ENCODE assay signal across 15 cellular contexts in the genomic region with DNA sequence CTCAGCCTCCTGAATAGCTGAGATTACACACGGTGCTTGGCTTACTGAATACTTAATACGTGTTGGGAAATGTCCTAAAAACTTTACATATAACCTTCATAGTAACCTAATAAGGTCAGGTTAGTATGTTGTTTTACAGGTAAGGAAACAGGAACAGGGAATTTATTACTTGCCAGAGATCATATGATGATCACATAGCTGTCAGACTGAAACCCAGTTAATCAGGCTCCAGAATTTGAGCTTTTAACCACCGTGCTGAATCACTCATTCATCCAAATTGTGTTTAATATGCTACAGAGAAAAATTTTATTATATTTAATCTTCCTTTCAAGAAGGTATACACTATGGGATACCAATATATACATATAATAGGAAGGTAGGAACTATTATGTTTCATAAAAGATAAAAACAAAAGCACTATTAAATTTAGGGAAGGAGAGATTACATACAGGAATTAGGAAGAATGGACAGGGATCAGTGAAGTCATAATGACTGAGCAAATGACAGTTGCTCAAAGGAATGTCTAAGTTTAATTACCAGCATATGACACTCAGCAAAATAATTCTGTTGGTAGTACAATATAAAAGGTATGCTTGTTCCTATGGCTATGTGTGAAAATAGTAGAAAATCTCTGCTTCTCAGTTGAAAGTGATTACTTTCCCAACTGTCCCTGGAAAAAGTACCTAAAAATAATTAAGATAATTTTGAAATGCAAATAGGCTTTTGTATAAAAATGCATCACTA. TPM values are rescaled to one million over a fixed set of nuclear protein-coding genes. Genes with fewer than 3 reads are reported as not detected.
DNase-seq lines count a peak whose midpoint lies in the region; ATAC-seq and TF ChIP-seq lines count a peak whose summit lies in the region.
"Had no signal": no experiment of that assay in that cellular context is flagged by ENCODE, and none has a peak within 500 bp of the region (broad histone marks: within the 10 kb centered on the region; RNA-seq: fewer than 3 reads in every experiment).

No MANE protein-coding gene starts in this region.

- no peaks in the 10 kb centered on the region for H3K27me3 Mint-ChIP-seq in activated CD4-positive, alpha-beta T cell treated with anti-CD3 and anti-CD28 coated beads, Interleukin-2, amount 10 ng/mL, durations not matched to agents 24 days and 14 days
- H3K27me3 Mint-ChIP-seq in naive thymus-derived CD8-positive, alpha-beta T cell, result no peaks in the 10 kb centered on the region
- H3K27me3 Mint-ChIP-seq: activated naive CD4-positive, alpha-beta T cell treated with anti-CD3 and anti-CD28 coated beads, Interleukin-2, amount 10 ng/mL, durations not matched to agents 7 days and 5 days; IgD-negative memory B cell; type B pancreatic cell had no signal

- H3K4me3 ChIP-seq in HEK293 (ENCODE audit: low read depth, low read length), result no peak overlapping the region
- H3K4me3 ChIP-seq: hepatocyte, left lung had no signal

- no peaks in the 10 kb centered on the region for H3K9me3 Mint-ChIP-seq in activated CD4-positive, alpha-beta T cell treated with anti-CD3 and anti-CD28 coated beads, Interleukin-2, amount 10 ng/mL, durations not matched to agents 24 days and 14 days
- H3K9me3 Mint-ChIP-seq in naive thymus-derived CD8-positive, alpha-beta T cell, result no peaks in the 10 kb centered on the region
- H3K9me3 Mint-ChIP-seq: activated naive CD4-positive, alpha-beta T cell treated with anti-CD3 and anti-CD28 coated beads, Interleukin-2, amount 10 ng/mL, durations not matched to agents 7 days and 5 days; CD8-positive, alpha-beta T cell; IgD-negative memory B cell; type B pancreatic cell had no signal

- H3K27ac Mint-ChIP-seq in activated CD4-positive, alpha-beta T cell treated with anti-CD3 and anti-CD28 coated beads, Interleukin-2, amount 10 ng/mL, durations not matched to agents 24 days and 14 days, result no peak overlapping the region
- H3K27ac Mint-ChIP-seq in naive thymus-derived CD8-positive, alpha-beta T cell, result peak overlapping the region in 1 of 10 donors; percentile 68
- H3K27ac Mint-ChIP-seq: activated naive CD4-positive, alpha-beta T cell treated with anti-CD3 and anti-CD28 coated beads, Interleukin-2, amount 10 ng/mL, durations not matched to agents 7 days and 5 days; CD8-positive, alpha-beta T cell; IgD-negative memory B cell; type B pancreatic cell had no signal

- H3K27ac ChIP-seq in HEK293 (ENCODE audit: extremely low read depth, low read depth, low read length), result no peak overlapping the region
- H3K27ac ChIP-seq: hepatocyte, left lung had no signal

- intact Hi-C loops in activated CD4-positive, alpha-beta T cell treated with anti-CD3 and anti-CD28 coated beads, Interleukin-2, amount 10 ng/mL, durations not matched to agents 24 days and 14 days (cut with micrococcal nuclease), result no loop called here

- no peaks in the 10 kb centered on the region for H3K9me3 ChIP-seq in HEK293 (ENCODE audit: control insufficient read depth, insufficient read depth, low read depth, low read length)
- H3K9me3 ChIP-seq: left lung had no signal

- H3K36me3 Mint-ChIP-seq in activated CD4-positive, alpha-beta T cell treated with anti-CD3 and anti-CD28 coated beads, Interleukin-2, amount 10 ng/mL, durations not matched to agents 24 days and 14 days (ENCODE audit: low read depth), result peaks cover 9% of the 10 kb centered on the region
- peaks cover 0 to 44% (median 2%) of the 10 kb centered on the region in 3 donors for H3K36me3 Mint-ChIP-seq in naive thymus-derived CD8-positive, alpha-beta T cell
- H3K36me3 Mint-ChIP-seq: activated naive CD4-positive, alpha-beta T cell treated with anti-CD3 and anti-CD28 coated beads, Interleukin-2, amount 10 ng/mL, durations not matched to agents 7 days and 5 days; type B pancreatic cell had no signal

- CTCF ChIA-PET in HEK293 (lab: Yijun Ruan, JAX), result no interaction called here

- H3K36me3 ChIP-seq in HEK293 (ENCODE audit: control insufficient read depth in 2 of 2, insufficient read depth in 1 of 2, low read length in 2 of 2), result peaks cover 11 to 20% of the 10 kb centered on the region in 2 experiments

- H3K4me3 Mint-ChIP-seq in activated CD4-positive, alpha-beta T cell treated with anti-CD3 and anti-CD28 coated beads, Interleukin-2, amount 10 ng/mL, durations not matched to agents 24 days and 14 days, result no peak overlapping the region
- H3K4me3 Mint-ChIP-seq in naive thymus-derived CD8-positive, alpha-beta T cell, result no peak overlapping the region
- H3K4me3 Mint-ChIP-seq: activated naive CD4-positive, alpha-beta T cell treated with anti-CD3 and anti-CD28 coated beads, Interleukin-2, amount 10 ng/mL, durations not matched to agents 7 days and 5 days; CD8-positive, alpha-beta T cell; IgD-negative memory B cell; type B pancreatic cell had no signal

- no peaks in the 10 kb centered on the region for H3K4me1 ChIP-seq in HEK293 (ENCODE audit: control insufficient read depth, insufficient read depth, low read length)

- in situ Hi-C loops in SK-MEL-5 (cut with HindIII; ENCODE audit: low pct_unique_long_range_greater_than_20kb, low sequenced_read_pairs), result no loop called here

- no peak for TF ChIP-seq CTCF in HEK293 (tag by site-specific recombination; IDR thresholded peaks at IDR 0.05)

- DNase-seq in SK-MEL-5 (ENCODE audit: low read depth, low spot score) (peak; percentile 17), fibroblast of peridontal ligament (ENCODE audit: extremely low read depth) (peak; percentile 55), stromal cell of bone marrow (ENCODE audit: low read depth) (peak; percentile 20)
- DNase-seq in activated CD4-positive, alpha-beta T cell treated with anti-CD3 and anti-CD28 coated beads, Interleukin-2, amount 10 ng/mL, durations not matched to agents 24 days and 14 days, result no peak
- DNase-seq in stimulated activated CD4-positive, alpha-beta T cell treated with anti-CD3 and anti-CD28 coated beads, Interleukin-12 subunit alpha, Interleukin-12 subunit beta, amount 100 ng/mL, for 4 hours, result no peak
- no peak for DNase-seq in naive thymus-derived CD8-positive, alpha-beta T cell
- DNase-seq: activated naive CD4-positive, alpha-beta T cell treated with anti-CD3 and anti-CD28 coated beads, Interleukin-2, amount 10 ng/mL, durations not matched to agents 7 days and 5 days; CD8-positive, alpha-beta T cell; left lung; NCI-H1092 treated with DMSO at 0.1 percent for 48 hours; stimulated activated CD4-positive, alpha-beta T cell treated with anti-CD3 and anti-CD28 coated beads, Interleukin-2, amount 100 ng/mL, for 48 hours had no signal

- ATAC-seq in naive thymus-derived CD8-positive, alpha-beta T cell, result no peak
- ATAC-seq: CD8-positive, alpha-beta T cell; left lung had no signal

- H3K4me1 Mint-ChIP-seq in activated CD4-positive, alpha-beta T cell treated with anti-CD3 and anti-CD28 coated beads, Interleukin-2, amount 10 ng/mL, durations not matched to agents 24 days and 14 days, result no peaks in the 10 kb centered on the region
- H3K4me1 Mint-ChIP-seq in naive thymus-derived CD8-positive, alpha-beta T cell, result peaks cover 0 to under 1% (median 0%) of the 10 kb centered on the region in 4 donors
- H3K4me1 Mint-ChIP-seq: activated naive CD4-positive, alpha-beta T cell treated with anti-CD3 and anti-CD28 coated beads, Interleukin-2, amount 10 ng/mL, durations not matched to agents 7 days and 5 days had no signal

- POLR2A ChIA-PET in HEK293 (lab: Yijun Ruan, JAX), result no interaction called here
- POLR2A ChIA-PET in naive thymus-derived CD8-positive, alpha-beta T cell (lab: Charles Lee), result no interaction called here

TF ChIP-seq in HEK293, 187 proteins besides CTCF, POLR2A, EP300 and RAD21:
- TF ChIP-seq MYNN (tag by site-specific recombination; IDR thresholded peaks at IDR 0.05; ENCODE audit: borderline replicate concordance), result no peak
- TF ChIP-seq ZBTB7A (tag by site-specific recombination; IDR thresholded peaks at IDR 0.05; ENCODE audit: low read depth), result no peak
- TF ChIP-seq PRDM1 (tag by site-specific recombination; IDR thresholded peaks at IDR 0.05), result 0 out of 2 replicates have a peak, but pooled peaks have one; percentile 46

RNA-seq across cellular contexts. Expression of a gene that starts 59.3 kb away (rescaled TPM):
- 41.7 and 48.2 TPM in 2 replicates for total RNA-seq in SK-MEL-5 (2014; rRNA removed; shearing (Covaris generic))
- polyA plus RNA-seq in SK-MEL-5 (2015; cell fraction: cytosol; rRNA removed), result 23.4 and 33.4 TPM in 2 replicates
- 25.3 and 26.5 TPM in 2 replicates for polyA plus RNA-seq in SK-MEL-5 (2015; cell fraction: nucleus; rRNA removed)
- 23.6 and 24.2 TPM in 2 replicates for total RNA-seq in activated CD4-positive, alpha-beta T cell treated with anti-CD3 and anti-CD28 coated beads, Interleukin-2, amount 10 ng/mL, durations not matched to agents 24 days and 14 days
- 10 to 100 TPM; 11.5 to 13.8 TPM for total RNA-seq in naive thymus-derived CD8-positive, alpha-beta T cell
- 1 to 10 TPM; 4.0 to 5.9 (median 5.5) TPM for polyA plus RNA-seq in naive thymus-derived CD8-positive, alpha-beta T cell

Comparison
In these comparisons a context has a peak if more than half of its experiments do, and no peak if none do; other contexts are left out.
1. DNase-seq: peak in SK-MEL-5 (single experiment), fibroblast of peridontal ligament (single experiment) and stromal cell of bone marrow (single experiment); none in activated CD4-positive, alpha-beta T cell treated with anti-CD3 and anti-CD28 coated beads, Interleukin-2, amount 10 ng/mL, durations not matched to agents 24 days and 14 days (single experiment), stimulated activated CD4-positive, alpha-beta T cell treated with anti-CD3 and anti-CD28 coated beads, Interleukin-12 subunit alpha, Interleukin-12 subunit beta, amount 100 ng/mL, for 4 hours (single experiment) and naive thymus-derived CD8-positive, alpha-beta T cell (0 of 10).